ENCODE assay signal across 8 cellular contexts in the genomic region with DNA sequence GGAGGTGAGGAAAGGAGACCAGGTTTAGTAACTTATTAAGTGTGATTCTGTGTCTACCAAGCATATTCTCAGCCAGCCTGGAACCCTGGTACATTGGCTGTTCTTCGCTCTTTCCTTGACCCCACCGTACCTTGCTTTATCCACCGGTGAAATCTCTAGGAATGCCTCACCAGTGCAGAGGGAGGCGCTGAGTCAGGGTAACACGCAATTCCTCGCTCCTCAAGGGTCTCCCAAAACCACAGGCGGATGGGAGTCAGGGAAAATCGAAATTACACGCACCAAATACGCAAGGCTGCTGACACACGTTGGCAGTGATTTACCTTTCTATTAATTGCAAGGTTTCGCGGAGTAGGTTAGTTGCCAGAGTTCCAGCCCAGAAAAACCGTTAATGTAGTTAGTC. TPM values are rescaled to one million over a fixed set of nuclear protein-coding genes. Genes with fewer than 3 reads are reported as not detected.
DNase-seq lines count a peak whose midpoint lies in the region; ATAC-seq and TF ChIP-seq lines count a peak whose summit lies in the region.

No MANE protein-coding gene starts in this region.

- H3K79me2 ChIP-seq in GM23338 (replicated peaks; ENCODE audit: insufficient read depth): peaks cover 51% of the 10 kb centered on the region

- H3K9me3 Mint-ChIP-seq in GM23338: no peaks in the 10 kb centered on the region

- DNase-seq in ACHN (peak; percentile 68), GM23338 (ENCODE audit: low spot score) (no peak), UCSD-AML1 (lab: John Stamatoyannopoulos, UW; ENCODE audit: unreplicated experiment) (peak; percentile 39), fibroblast of peridontal ligament (ENCODE audit: extremely low read depth) (peak; percentile 68), CD1c-positive myeloid dendritic cell (ENCODE audit: extremely low spot score) (no peak)
- DNase-seq in NK-92 treated with Interleukin-12 subunit alpha and Interleukin-12 subunit beta, amount 100 ng/mL, for 24 hours (lab: John Stamatoyannopoulos, UW): no peak

- H3K4me3 ChIP-seq in GM23338 (peak overlapping the region; percentile 80), neutrophil (ENCODE audit: low read depth in 1 of 2, low read length in 1 of 2) (peak overlapping the region; percentile 96 to 99)

- ATAC-seq in GM23338 (peak; percentile 10), GM21529 (IDR thresholded peaks at IDR 0.05; ENCODE audit: unreplicated experiment) (no peak)

- H3K4me1 ChIP-seq in GM23338 (ENCODE audit: insufficient read depth) (peaks cover 9% of the 10 kb centered on the region), neutrophil (ENCODE audit: control insufficient read depth in 1 of 2, insufficient read depth in 1 of 2, low read depth in 1 of 2, low read length in 1 of 2) (peaks cover 27 to 29% of the 10 kb centered on the region in 2 experiments)

- H3K36me3 ChIP-seq in GM23338 (ENCODE audit: insufficient read depth) (peaks cover 10% of the 10 kb centered on the region; the same call in 1 of the 2 replicates), neutrophil (peaks cover 12% of the 10 kb centered on the region)

- H3K4me2 ChIP-seq in GM23338: peak overlapping the region; percentile 75

- H3K9me2 ChIP-seq in GM23338 (ENCODE audit: insufficient read depth): no peaks in the 10 kb centered on the region

- in situ Hi-C loops in ACHN (cut with HindIII; ENCODE audit: low pct_ligation_motif_present, low pct_unique_long_range_greater_than_20kb, low sequenced_read_pairs): no loop called here

- H3K27me3 ChIP-seq in GM23338 (ENCODE audit: insufficient read depth) (no peaks in the 10 kb centered on the region; the same call in 1 of the 2 replicates), neutrophil (no peaks in the 10 kb centered on the region)

- H3F3A ChIP-seq in GM23338 (replicated peaks; ENCODE audit: low read depth): no peaks in the 10 kb centered on the region

- peak overlapping the region; percentile 91 for H2AFZ ChIP-seq in GM23338

- H3K4me1 Mint-ChIP-seq in GM23338: peaks cover 21% of the 10 kb centered on the region

- H3K27ac Mint-ChIP-seq in GM23338: peak overlapping the region; percentile 96

- peaks cover 2% of the 10 kb centered on the region for H3K27me3 Mint-ChIP-seq in GM23338 (ENCODE audit: insufficient read depth, low read depth, poor library complexity)

- peaks cover 12% of the 10 kb centered on the region for H4K20me1 ChIP-seq in GM23338 (replicated peaks; ENCODE audit: insufficient read depth)

- no peak; a peak in 1 of 4 replicates for TF ChIP-seq CTCF in GM23338 (conservative IDR thresholded peaks at IDR 0.05; ENCODE audit: low read depth in 2 of 2)
- TF ChIP-seq CTCF in neutrophil (IDR thresholded peaks at IDR 0.05): no peak

- H3K4me3 Mint-ChIP-seq in GM23338: peak overlapping the region; percentile 98

- peaks cover 13% of the 10 kb centered on the region for H3K36me3 Mint-ChIP-seq in GM23338 (ENCODE audit: low read depth)

- H3K27ac ChIP-seq in GM23338 (ENCODE audit: low read depth) (no peak overlapping the region), neutrophil (peak overlapping the region; percentile 86)

- no peaks in the 10 kb centered on the region for H3K9me3 ChIP-seq in neutrophil

TF ChIP-seq in GM23338, 12 proteins besides CTCF, POLR2A, EP300 and RAD21:
- no peak for TF ChIP-seq EZH2phosphoT487 (IDR thresholded peaks at IDR 0.05; ENCODE audit: unreplicated experiment)
- TF ChIP-seq EZH2 (IDR thresholded peaks at IDR 0.05; ENCODE audit: low read depth, unreplicated experiment): no peak
- TF ChIP-seq, protein P1, sequence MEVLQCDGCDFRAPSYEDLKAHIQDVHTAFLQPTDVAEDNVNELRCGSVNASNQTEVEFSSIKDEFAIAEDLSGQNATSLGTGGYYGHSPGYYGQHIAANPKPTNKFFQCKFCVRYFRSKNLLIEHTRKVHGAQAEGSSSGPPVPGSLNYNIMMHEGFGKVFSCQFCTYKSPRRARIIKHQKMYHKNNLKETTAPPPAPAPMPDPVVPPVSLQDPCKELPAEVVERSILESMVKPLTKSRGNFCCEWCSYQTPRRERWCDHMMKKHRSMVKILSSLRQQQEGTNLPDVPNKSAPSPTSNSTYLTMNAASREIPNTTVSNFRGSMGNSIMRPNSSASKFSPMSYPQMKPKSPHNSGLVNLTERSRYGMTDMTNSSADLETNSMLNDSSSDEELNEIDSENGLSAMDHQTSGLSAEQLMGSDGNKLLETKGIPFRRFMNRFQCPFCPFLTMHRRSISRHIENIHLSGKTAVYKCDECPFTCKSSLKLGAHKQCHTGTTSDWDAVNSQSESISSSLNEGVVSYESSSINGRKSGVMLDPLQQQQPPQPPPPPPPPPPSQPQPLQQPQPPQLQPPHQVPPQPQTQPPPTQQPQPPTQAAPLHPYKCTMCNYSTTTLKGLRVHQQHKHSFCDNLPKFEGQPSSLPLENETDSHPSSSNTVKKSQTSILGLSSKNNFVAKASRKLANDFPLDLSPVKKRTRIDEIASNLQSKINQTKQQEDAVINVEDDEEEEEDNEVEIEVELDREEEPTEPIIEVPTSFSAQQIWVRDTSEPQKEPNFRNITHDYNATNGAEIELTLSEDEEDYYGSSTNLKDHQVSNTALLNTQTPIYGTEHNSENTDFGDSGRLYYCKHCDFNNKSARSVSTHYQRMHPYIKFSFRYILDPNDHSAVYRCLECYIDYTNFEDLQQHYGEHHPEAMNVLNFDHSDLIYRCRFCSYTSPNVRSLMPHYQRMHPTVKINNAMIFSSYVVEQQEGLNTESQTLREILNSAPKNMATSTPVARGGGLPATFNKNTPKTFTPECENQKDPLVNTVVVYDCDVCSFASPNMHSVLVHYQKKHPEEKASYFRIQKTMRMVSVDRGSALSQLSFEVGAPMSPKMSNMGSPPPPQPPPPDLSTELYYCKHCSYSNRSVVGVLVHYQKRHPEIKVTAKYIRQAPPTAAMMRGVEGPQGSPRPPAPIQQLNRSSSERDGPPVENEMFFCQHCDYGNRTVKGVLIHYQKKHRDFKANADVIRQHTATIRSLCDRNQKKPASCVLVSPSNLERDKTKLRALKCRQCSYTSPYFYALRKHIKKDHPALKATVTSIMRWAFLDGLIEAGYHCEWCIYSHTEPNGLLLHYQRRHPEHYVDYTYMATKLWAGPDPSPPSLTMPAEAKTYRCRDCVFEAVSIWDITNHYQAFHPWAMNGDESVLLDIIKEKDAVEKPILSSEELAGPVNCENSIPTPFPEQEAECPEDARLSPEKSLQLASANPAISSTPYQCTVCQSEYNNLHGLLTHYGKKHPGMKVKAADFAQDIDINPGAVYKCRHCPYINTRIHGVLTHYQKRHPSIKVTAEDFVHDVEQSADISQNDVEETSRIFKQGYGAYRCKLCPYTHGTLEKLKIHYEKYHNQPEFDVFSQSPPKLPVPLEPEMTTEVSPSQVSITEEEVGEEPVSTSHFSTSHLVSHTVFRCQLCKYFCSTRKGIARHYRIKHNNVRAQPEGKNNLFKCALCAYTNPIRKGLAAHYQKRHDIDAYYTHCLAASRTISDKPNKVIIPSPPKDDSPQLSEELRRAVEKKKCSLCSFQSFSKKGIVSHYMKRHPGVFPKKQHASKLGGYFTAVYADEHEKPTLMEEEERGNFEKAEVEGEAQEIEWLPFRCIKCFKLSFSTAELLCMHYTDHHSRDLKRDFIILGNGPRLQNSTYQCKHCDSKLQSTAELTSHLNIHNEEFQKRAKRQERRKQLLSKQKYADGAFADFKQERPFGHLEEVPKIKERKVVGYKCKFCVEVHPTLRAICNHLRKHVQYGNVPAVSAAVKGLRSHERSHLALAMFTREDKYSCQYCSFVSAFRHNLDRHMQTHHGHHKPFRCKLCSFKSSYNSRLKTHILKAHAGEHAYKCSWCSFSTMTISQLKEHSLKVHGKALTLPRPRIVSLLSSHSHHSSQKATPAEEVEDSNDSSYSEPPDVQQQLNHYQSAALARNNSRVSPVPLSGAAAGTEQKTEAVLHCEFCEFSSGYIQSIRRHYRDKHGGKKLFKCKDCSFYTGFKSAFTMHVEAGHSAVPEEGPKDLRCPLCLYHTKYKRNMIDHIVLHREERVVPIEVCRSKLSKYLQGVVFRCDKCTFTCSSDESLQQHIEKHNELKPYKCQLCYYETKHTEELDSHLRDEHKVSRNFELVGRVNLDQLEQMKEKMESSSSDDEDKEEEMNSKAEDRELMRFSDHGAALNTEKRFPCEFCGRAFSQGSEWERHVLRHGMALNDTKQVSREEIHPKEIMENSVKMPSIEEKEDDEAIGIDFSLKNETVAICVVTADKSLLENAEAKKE (CRISPR knock-in tag; IDR thresholded peaks at IDR 0.05): no peak
- no peak for TF ChIP-seq NANOG (IDR thresholded peaks at IDR 0.05; ENCODE audit: borderline replicate concordance)
- no peak for TF ChIP-seq ZNF331 (CRISPR knock-in tag; IDR thresholded peaks at IDR 0.05; ENCODE audit: low read depth)
- TF ChIP-seq, protein P2, sequence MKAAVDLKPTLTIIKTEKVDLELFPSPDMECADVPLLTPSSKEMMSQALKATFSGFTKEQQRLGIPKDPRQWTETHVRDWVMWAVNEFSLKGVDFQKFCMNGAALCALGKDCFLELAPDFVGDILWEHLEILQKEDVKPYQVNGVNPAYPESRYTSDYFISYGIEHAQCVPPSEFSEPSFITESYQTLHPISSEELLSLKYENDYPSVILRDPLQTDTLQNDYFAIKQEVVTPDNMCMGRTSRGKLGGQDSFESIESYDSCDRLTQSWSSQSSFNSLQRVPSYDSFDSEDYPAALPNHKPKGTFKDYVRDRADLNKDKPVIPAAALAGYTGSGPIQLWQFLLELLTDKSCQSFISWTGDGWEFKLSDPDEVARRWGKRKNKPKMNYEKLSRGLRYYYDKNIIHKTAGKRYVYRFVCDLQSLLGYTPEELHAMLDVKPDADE (IDR thresholded peaks at IDR 0.05): no peak

RNA-seq across cellular contexts. Expression of a gene that starts 0.8 kb away (rescaled TPM):
- total RNA-seq in GM23338 (2014; rRNA removed; shearing (Covaris generic)): 24.8 and 24.9 TPM in 2 replicates
- 15.6 and 18.6 TPM in 2 replicates for polyA plus RNA-seq in GM23338 (2016; fragmentation: Nextera tagmentation; extraction: Ambion mirVana)

RNA-seq across cellular contexts. Expression of a gene that starts 1.0 kb away (rescaled TPM):
- total RNA-seq in GM23338 (2014; rRNA removed; shearing (Covaris generic)): 66.8 and 83.1 TPM in 2 replicates
- polyA plus RNA-seq in GM23338 (2016; fragmentation: Nextera tagmentation; extraction: Ambion mirVana): 26.0 and 31.6 TPM in 2 replicates

RNA-seq across cellular contexts. Expression of a gene that starts 18.2 kb away (rescaled TPM):
- total RNA-seq in GM23338 (2014; rRNA removed; shearing (Covaris generic)): 0.93 and 2.2 TPM in 2 replicates
- polyA plus RNA-seq in GM23338 (2016; fragmentation: Nextera tagmentation; extraction: Ambion mirVana): 0.23 and 0.47 TPM in 2 replicates

Comparison
In these comparisons a context has a peak if more than half of its experiments do, and no peak if none do; other contexts are left out.
1. DNase-seq: peak in ACHN (single experiment), UCSD-AML1 (single experiment) and fibroblast of peridontal ligament (single experiment); none in GM23338 (single experiment), CD1c-positive myeloid dendritic cell (single experiment) and NK-92 treated with Interleukin-12 subunit alpha and Interleukin-12 subunit beta, amount 100 ng/mL, for 24 hours (single experiment).